In genomic region chr22:40498454-40499186, GRCh38 we compare ENCODE assay signal across 1 cellular context.
A peak's percentile ranks its signal among the peaks of the same experiment; 100 is the strongest.
TF ChIP-seq lines count a peak whose summit lies in the region.

No MANE protein-coding gene starts in this region.

TF ChIP-seq in HepG2, 621 proteins besides CTCF, POLR2A, EP300 and RAD21 (continued from another document and continues in another):
- TF ChIP-seq DZIP1 (CRISPR knock-in tag; IDR thresholded peaks at IDR 0.05) (no peak), POLR2G (IDR thresholded peaks at IDR 0.05; ENCODE audit: low read depth, low read length) (no peak), ZNF530 (CRISPR knock-in tag; IDR thresholded peaks at IDR 0.05; ENCODE audit: low read depth) (no peak), HOXA5 (CRISPR knock-in tag; IDR thresholded peaks at IDR 0.05) (no peak), ATF6 (CRISPR knock-in tag; conservative IDR thresholded peaks at IDR 0.05) (no peak), DNMT3B (CRISPR knock-in tag; conservative IDR thresholded peaks at IDR 0.05) (0 out of 2 replicates have a peak, but pooled peaks have one; percentile 33), NCOA1 (CRISPR knock-in tag; IDR thresholded peaks at IDR 0.05) (no peak), ZNF367 (CRISPR knock-in tag; IDR thresholded peaks at IDR 0.05; ENCODE audit: borderline replicate concordance) (no peak), PRMT3 (CRISPR knock-in tag; IDR thresholded peaks at IDR 0.05; ENCODE audit: borderline replicate concordance, low read depth) (no peak), SIX1 (CRISPR knock-in tag; IDR thresholded peaks at IDR 0.05; ENCODE audit: borderline replicate concordance) (peak; percentile 11; the same call in 1 of the 2 replicates), ZNF136 (CRISPR knock-in tag; IDR thresholded peaks at IDR 0.05; ENCODE audit: low read depth) (no peak), GATAD2A (CRISPR knock-in tag; IDR thresholded peaks at IDR 0.05) (peak; percentile 92), SRSF4 (IDR thresholded peaks at IDR 0.05; ENCODE audit: low read depth, low read length, poor library complexity, severe bottlenecking) (no peak), ZNF33A (CRISPR knock-in tag; IDR thresholded peaks at IDR 0.05; ENCODE audit: borderline replicate concordance) (no peak), KLF13 (CRISPR knock-in tag; IDR thresholded peaks at IDR 0.05) (no peak), ZNF350 (CRISPR knock-in tag; IDR thresholded peaks at IDR 0.05; ENCODE audit: borderline replicate concordance, low read depth) (no peak), RNF219 (CRISPR knock-in tag; IDR thresholded peaks at IDR 0.05) (no peak), ZNF562 (CRISPR knock-in tag; IDR thresholded peaks at IDR 0.05; ENCODE audit: borderline replicate concordance) (no peak), GRHL1 (CRISPR knock-in tag; conservative IDR thresholded peaks at IDR 0.05) (no peak), SRY (CRISPR knock-in tag; IDR thresholded peaks at IDR 0.05) (no peak), SMARCE1 (IDR thresholded peaks at IDR 0.05; ENCODE audit: borderline replicate concordance) (no peak), ZNF317 (CRISPR knock-in tag; IDR thresholded peaks at IDR 0.05) (no peak), GTF2F1 (IDR thresholded peaks at IDR 0.05; ENCODE audit: low read length) (no peak), ATM (IDR thresholded peaks at IDR 0.05; ENCODE audit: borderline replicate concordance) (no peak), TAF1 (CRISPR knock-in tag; IDR thresholded peaks at IDR 0.05) (no peak), ZBTB2 (CRISPR knock-in tag; IDR thresholded peaks at IDR 0.05; ENCODE audit: low read depth) (no peak), SAFB2 (CRISPR knock-in tag; IDR thresholded peaks at IDR 0.05; ENCODE audit: borderline replicate concordance, low read depth) (no peak), ZFP82 (CRISPR knock-in tag; IDR thresholded peaks at IDR 0.05; ENCODE audit: borderline replicate concordance) (no peak), ZNF280D (CRISPR knock-in tag; IDR thresholded peaks at IDR 0.05) (0 out of 2 replicates have a peak, but pooled peaks have one; percentile 18), NAIF1 (CRISPR knock-in tag; IDR thresholded peaks at IDR 0.05; ENCODE audit: borderline replicate concordance) (no peak), ZSCAN25 (CRISPR knock-in tag; IDR thresholded peaks at IDR 0.05) (no peak), ZNF280B (CRISPR knock-in tag; IDR thresholded peaks at IDR 0.05; ENCODE audit: borderline replicate concordance) (no peak), ZNF790 (CRISPR knock-in tag; IDR thresholded peaks at IDR 0.05; ENCODE audit: borderline replicate concordance) (no peak), NFIC (IDR thresholded peaks at IDR 0.05; ENCODE audit: low read length) (peak; percentile 79), GMEB1 (CRISPR knock-in tag; IDR thresholded peaks at IDR 0.05; ENCODE audit: borderline replicate concordance) (no peak), ZKSCAN5 (CRISPR knock-in tag; IDR thresholded peaks at IDR 0.05) (no peak), BORCS8-MEF2B (CRISPR knock-in tag; IDR thresholded peaks at IDR 0.05) (no peak), ZNF512B (CRISPR knock-in tag; IDR thresholded peaks at IDR 0.05; ENCODE audit: borderline replicate concordance) (no peak), SP2 (CRISPR knock-in tag; IDR thresholded peaks at IDR 0.05) (no peak), MTA1 (CRISPR knock-in tag; IDR thresholded peaks at IDR 0.05; ENCODE audit: borderline replicate concordance) (no peak), SRSF9 (IDR thresholded peaks at IDR 0.05; ENCODE audit: borderline replicate concordance, insufficient read depth, low read depth, low read length, poor library complexity, severe bottlenecking) (no peak), HOXA3 (CRISPR knock-in tag; IDR thresholded peaks at IDR 0.05) (peak; percentile 53), CREB1 (IDR thresholded peaks at IDR 0.05) (peak; percentile 49), CREB1 (CRISPR knock-in tag; IDR thresholded peaks at IDR 0.05) (peak; percentile 64)
